In the genomic region with DNA sequence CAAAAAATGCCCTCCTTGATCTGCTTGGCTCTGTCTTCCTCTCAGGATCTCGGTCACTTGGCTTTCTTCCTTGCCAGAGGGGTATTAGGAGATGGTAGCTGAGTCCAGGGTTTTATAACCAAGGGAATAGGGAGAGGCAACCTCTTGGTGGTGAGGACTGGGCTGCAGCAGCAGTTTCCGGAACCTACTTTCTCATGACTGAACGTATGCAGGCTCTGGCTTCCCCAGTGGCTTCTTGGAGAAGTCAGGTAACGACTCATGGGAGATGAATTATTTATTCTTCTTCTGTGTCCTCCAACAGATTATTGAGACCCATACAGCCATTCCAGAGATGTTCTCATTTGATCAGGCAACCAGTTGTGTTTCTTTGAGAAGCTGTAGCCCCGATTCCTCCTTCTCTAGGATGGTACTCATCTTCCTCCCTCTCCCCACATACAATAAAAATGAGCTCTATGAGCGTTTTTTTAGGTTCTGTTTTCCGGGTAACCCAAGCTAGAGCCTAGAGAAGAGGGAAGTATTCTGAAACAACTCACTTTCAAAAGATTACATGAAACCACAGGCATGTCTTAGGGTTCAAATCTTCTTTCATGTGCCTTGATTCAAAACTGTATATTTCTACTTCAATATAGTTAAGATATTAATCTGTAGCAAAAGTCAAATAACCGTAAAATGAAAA, we compare ENCODE assay signal across 15 cellular contexts.
"Had no signal": no experiment of that assay in that cellular context is flagged by ENCODE, and none has a peak within 500 bp of the region (broad histone marks: within the 10 kb centered on the region; RNA-seq: fewer than 3 reads in every experiment).

No MANE protein-coding gene starts in this region.

- ATAC-seq: activated CD4-positive, alpha-beta T cell treated with anti-CD3 and anti-CD28 coated beads for 36 hours; activated T-cell treated with anti-CD3 and anti-CD28 coated beads, Interleukin-2, amount 50 U/mL, for 72 hours; esophagus mucosa; left colon; naive thymus-derived CD8-positive, alpha-beta T cell; right cardiac atrium had no signal

- H3K4me1 ChIP-seq: ascending aorta, stomach had no signal

- H3K9me3 ChIP-seq: ascending aorta, stomach had no signal

- H3K4me3 ChIP-seq: ascending aorta, stomach had no signal

- H3K27me3 ChIP-seq: ascending aorta, stomach had no signal

- H3K36me3 ChIP-seq: ascending aorta, stomach, WERI-Rb-1 had no signal

- H3K27ac ChIP-seq: ascending aorta, stomach, WERI-Rb-1 had no signal

- DNase-seq: activated CD4-positive, alpha-beta memory T cell treated with anti-CD3 and anti-CD28 coated beads, Interleukin-2, amount 10 ng/mL, durations not matched to agents 7 days and 5 days; activated CD4-positive, alpha-beta T cell treated with anti-CD3 and anti-CD28 coated beads for 36 hours; activated CD8-positive, alpha-beta memory T cell treated with anti-CD3 and anti-CD28 coated beads, Interleukin-2, amount 50 U/mL, for 4 hours; activated gamma-delta T cell treated with Interleukin-2 at 50 U/mL for 16 hours; activated T-cell treated with anti-CD3 and anti-CD28 coated beads, Interleukin-2, amount 50 U/mL, for 72 hours; glutamatergic neuron; left colon; naive thymus-derived CD8-positive, alpha-beta T cell; nucleus accumbens; right cardiac atrium; small intestine; stomach; WERI-Rb-1 had no signal
